Comparison of ENCODE assay signal across 14 cellular contexts in the genomic region with DNA sequence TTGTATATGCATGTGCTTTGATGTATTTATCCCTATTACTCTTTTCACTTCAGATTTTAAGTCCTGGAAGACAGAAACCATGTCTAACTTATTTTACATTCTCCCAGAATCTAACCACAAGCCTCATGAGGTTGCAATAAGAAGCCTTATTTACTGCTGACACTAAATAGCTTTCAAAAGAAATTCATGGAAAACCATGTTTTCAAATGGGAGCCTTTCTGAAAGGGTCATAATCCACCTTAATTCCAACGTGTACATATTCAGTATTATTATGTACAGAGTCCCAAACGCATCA. TPM values are rescaled to one million over a fixed set of nuclear protein-coding genes. Genes with fewer than 3 reads are reported as not detected.
A peak's percentile ranks its signal among the peaks of the same experiment; 100 is the strongest.
DNase-seq lines count a peak whose midpoint lies in the region; ATAC-seq and TF ChIP-seq lines count a peak whose summit lies in the region.
"Had no signal": no experiment of that assay in that cellular context is flagged by ENCODE, and none has a peak within 500 bp of the region (broad histone marks: within the 10 kb centered on the region; RNA-seq: fewer than 3 reads in every experiment).

No MANE protein-coding gene starts in this region.

- H3K9me3 ChIP-seq in left ventricle myocardium inferior (replicated peaks) (no peaks in the 10 kb centered on the region), osteoblast (ENCODE audit: low read depth, low read length) (no peaks in the 10 kb centered on the region), vagina (no peaks in the 10 kb centered on the region)

- H3K36me3 Mint-ChIP-seq in chondrocyte (ENCODE audit: low read depth): peaks cover 50% of the 10 kb centered on the region

- ATAC-seq in left cardiac atrium (no peak), GM18858 (IDR thresholded peaks at IDR 0.05; ENCODE audit: unreplicated experiment) (no peak), GM18520 (IDR thresholded peaks at IDR 0.05; ENCODE audit: unreplicated experiment) (no peak)

- TF ChIP-seq CTCF in left ventricle myocardium inferior (IDR thresholded peaks at IDR 0.05; ENCODE audit: borderline replicate concordance) (no peak), chondrocyte (IDR thresholded peaks at IDR 0.05) (no peak), osteoblast (IDR thresholded peaks at IDR 0.05; ENCODE audit: extremely low read depth, low read depth, low read length) (no peak), vagina (IDR thresholded peaks at IDR 0.05) (no peak)

- H3K4me1 ChIP-seq in left ventricle myocardium inferior (peaks cover 93% of the 10 kb centered on the region), osteoblast (ENCODE audit: insufficient read depth, low read length) (peaks cover 74% of the 10 kb centered on the region), vagina (peaks cover 89% of the 10 kb centered on the region)

- peaks cover 95% of the 10 kb centered on the region for H3K79me2 ChIP-seq in osteoblast (ENCODE audit: insufficient read depth, low read length)

- H3K36me3 ChIP-seq in left ventricle myocardium inferior: peaks cover 22% of the 10 kb centered on the region
- peaks cover 58% of the 10 kb centered on the region for H3K36me3 ChIP-seq in osteoblast (ENCODE audit: insufficient read depth, low read length)
- H3K36me3 ChIP-seq in vagina: peaks cover 0 to 12% of the 10 kb centered on the region in 2 donors

- no peaks in the 10 kb centered on the region for H3K9me3 Mint-ChIP-seq in chondrocyte (ENCODE audit: low read depth)

- H3K27ac Mint-ChIP-seq in chondrocyte (ENCODE audit: unreplicated experiment): peak overlapping the region; percentile 73

- peaks cover 6% of the 10 kb centered on the region for H4K20me1 ChIP-seq in osteoblast (ENCODE audit: insufficient read depth, low read length)

- no peaks in the 10 kb centered on the region for H3K27me3 ChIP-seq in left ventricle myocardium inferior (ENCODE audit: low read depth)
- no peaks in the 10 kb centered on the region for H3K27me3 ChIP-seq in osteoblast (ENCODE audit: insufficient read depth, low read length)
- H3K27me3 ChIP-seq in vagina: no peaks in the 10 kb centered on the region

- no peaks in the 10 kb centered on the region for H3K27me3 Mint-ChIP-seq in chondrocyte (ENCODE audit: low read depth)

- H3K4me3 ChIP-seq in left ventricle myocardium inferior: no peak overlapping the region
- H3K4me3 ChIP-seq in osteoblast (ENCODE audit: insufficient read depth, low read length): peak overlapping the region; percentile 21
- no peak overlapping the region for H3K4me3 ChIP-seq in vagina

- H3K27ac ChIP-seq in left ventricle myocardium inferior (replicated peaks) (peak overlapping the region; percentile 58), osteoblast (ENCODE audit: low read depth, low read length) (peak overlapping the region; percentile 98), vagina (peak overlapping the region; percentile 66)

- DNase-seq in left ventricle myocardium inferior: no peak
- DNase-seq in left cardiac atrium: no peak
- DNase-seq in chondrocyte (ENCODE audit: low spot score): no peak
- no peak for DNase-seq in osteoblast (ENCODE audit: insufficient read length, low spot score, missing footprints)
- no peak for DNase-seq in vagina (ENCODE audit: extremely low spot score in 2 of 2)
- DNase-seq in mucosa of gallbladder (ENCODE audit: low spot score): no peak
- DNase-seq: cerebellar nuclear complex, NCI-H1436 treated with DMSO at 0.1 percent for 48 hours, NCI-H526, RPMI8226, small intestine, T-helper 9 cell had no signal

- peak overlapping the region; percentile 65 for H3K4me2 ChIP-seq in osteoblast (ENCODE audit: insufficient read depth, low read length)

- no peak for TF ChIP-seq POLR2A in vagina (IDR thresholded peaks at IDR 0.05)

- intact Hi-C loops in left ventricle myocardium inferior (cut with micrococcal nuclease): no loop called here
- intact Hi-C loops in left cardiac atrium (cut with DNase I): no loop called here
- intact Hi-C loops in vagina (cut with DNase I): no loop called here

- H3K4me3 Mint-ChIP-seq in chondrocyte (ENCODE audit: unreplicated experiment): no peak overlapping the region

- peaks cover 88% of the 10 kb centered on the region for H3K4me1 Mint-ChIP-seq in chondrocyte (ENCODE audit: low read depth)

- H2AFZ ChIP-seq in osteoblast (ENCODE audit: low read length): no peak overlapping the region

RNA-seq across cellular contexts. Expression of a gene that starts 34.4 kb away (rescaled TPM):
- 59.6 TPM for total RNA-seq in left ventricle myocardium inferior
- total RNA-seq in left cardiac atrium: 100 to 1,000 TPM in 1 of 2 donors, 10 to 100 TPM in 1; 95.0 to 109 TPM
- 266 to 336 TPM (median 325 TPM) in 3 replicates for total RNA-seq in chondrocyte
- 228 and 261 TPM in 2 replicates for total RNA-seq in osteoblast
- total RNA-seq in vagina: 189 TPM
- total RNA-seq in mucosa of gallbladder: 194 TPM
